Comparison of ENCODE assay signal across 8 cellular contexts in the genomic region with DNA sequence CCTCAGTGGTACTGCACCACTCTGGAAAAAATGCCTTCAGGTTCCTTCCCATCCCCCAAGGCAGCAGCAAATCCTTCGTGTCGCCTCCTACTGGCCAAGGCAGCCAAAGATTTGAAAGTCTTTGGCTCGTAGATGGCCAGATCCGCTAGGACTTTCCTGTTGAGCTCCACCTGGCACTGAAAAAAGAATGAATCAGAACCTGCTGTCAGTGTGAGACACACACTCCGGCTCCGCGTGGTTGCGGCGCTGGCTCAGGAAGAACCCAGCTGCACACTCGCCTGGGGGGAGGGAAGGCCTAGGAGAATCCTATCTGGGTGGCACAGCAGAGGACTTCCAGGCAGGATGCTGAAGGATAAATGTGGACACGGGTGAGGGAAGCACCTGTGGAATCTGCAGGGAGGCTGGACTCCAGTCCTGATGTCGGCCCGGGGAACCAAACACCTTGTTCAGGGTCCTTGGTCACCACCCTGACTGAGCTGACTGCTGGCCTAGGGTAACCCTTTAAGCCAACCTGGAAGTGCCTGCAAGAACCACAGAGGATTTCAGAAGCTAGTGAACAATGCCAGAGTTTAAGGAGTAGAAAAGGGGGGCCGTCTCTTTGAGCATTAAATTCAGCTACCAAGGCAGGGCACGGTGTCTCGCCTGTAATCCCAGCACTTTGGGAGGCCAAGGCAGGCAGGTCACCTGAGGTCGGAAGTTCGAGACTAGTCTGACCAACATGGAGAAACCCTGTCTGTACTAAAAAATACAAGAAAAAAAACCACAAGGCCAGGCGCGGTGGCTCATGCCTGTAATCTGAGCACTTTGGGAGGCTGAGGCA. TPM values are rescaled to one million over a fixed set of nuclear protein-coding genes. Genes with fewer than 3 reads are reported as not detected.
A peak's percentile ranks its signal among the peaks of the same experiment; 100 is the strongest.
DNase-seq lines count a peak whose midpoint lies in the region; ATAC-seq, FAIRE-seq and TF ChIP-seq lines count a peak whose summit lies in the region.

No MANE protein-coding gene starts in this region.

- TF ChIP-seq CTCF in HFF-Myc (IDR thresholded peaks at IDR 0.05; ENCODE audit: low read depth, low read length, missing control alignments) = peak; percentile 78
- peak; percentile 79 for TF ChIP-seq CTCF in chondrocyte (IDR thresholded peaks at IDR 0.05)
- peak; percentile 19 for TF ChIP-seq CTCF in natural killer cell (IDR thresholded peaks at IDR 0.05)

- H3K9me3 Mint-ChIP-seq in chondrocyte (ENCODE audit: low read depth) = no peaks in the 10 kb centered on the region
- no peaks in the 10 kb centered on the region for H3K9me3 Mint-ChIP-seq in natural killer cell

- H3K4me3 Mint-ChIP-seq in chondrocyte (ENCODE audit: unreplicated experiment) (no peak overlapping the region), natural killer cell (peak overlapping the region; percentile 25)

- H3K27me3 Mint-ChIP-seq in chondrocyte (ENCODE audit: low read depth) (no peaks in the 10 kb centered on the region), natural killer cell (ENCODE audit: low read depth in 2 of 2) (no peaks in the 10 kb centered on the region)

- H3K27ac Mint-ChIP-seq in chondrocyte (ENCODE audit: unreplicated experiment) (no peak overlapping the region), natural killer cell (peak overlapping the region; percentile 52 to 86)

- intact Hi-C loops in natural killer cell (cut with micrococcal nuclease) = no loop called here

- no peak for ATAC-seq in natural killer cell

- peaks cover 53% of the 10 kb centered on the region for H3K4me1 Mint-ChIP-seq in chondrocyte (ENCODE audit: low read depth)
- peaks cover 29 to 51% of the 10 kb centered on the region in 2 donors for H3K4me1 Mint-ChIP-seq in natural killer cell

- H3K36me3 Mint-ChIP-seq in chondrocyte (ENCODE audit: low read depth) (peaks cover 22% of the 10 kb centered on the region), natural killer cell (no peaks in the 10 kb centered on the region)

- H3K4me3 ChIP-seq in HFF-Myc (replicated peaks; ENCODE audit: low read depth, low read length) = no peak overlapping the region

- in situ Hi-C loops in SK-MEL-5 (cut with HindIII; ENCODE audit: low pct_unique_long_range_greater_than_20kb, low sequenced_read_pairs) = no loop called here

- FAIRE-seq in GM19239 (lab: Jason Lieb, UNC) = no peak

- DNase-seq in DMS 273 treated with DMSO at 0.1 percent for 48 hours (lab: John Stamatoyannopoulos, UW) (peak; percentile 61), HFF-Myc (ENCODE audit: extremely low read depth, low read depth) (peak; percentile 41), SK-MEL-5 (ENCODE audit: low read depth, low spot score) (peak; percentile 77), chondrocyte (ENCODE audit: low spot score) (no peak), natural killer cell (no peak), NCI-H2107 treated with DMSO at 0.1 percent for 48 hours (lab: John Stamatoyannopoulos, UW; ENCODE audit: unreplicated experiment) (no peak), activated gamma-delta T cell treated with Interleukin-2 at 50 U/mL for 16 hours (no peak), GM19239 (ENCODE audit: insufficient read length, low spot score) (no peak)

RNA-seq across cellular contexts. Expression of a gene that starts 3.2 kb away (rescaled TPM):
- total RNA-seq in SK-MEL-5 (2014; rRNA removed; shearing (Covaris generic)) = 67.7 and 78.7 TPM in 2 replicates
- polyA plus RNA-seq in SK-MEL-5 (2015; cell fraction: cytosol; rRNA removed) = 31.1 and 32.4 TPM in 2 replicates
- polyA plus RNA-seq in SK-MEL-5 (2015; cell fraction: nucleus; rRNA removed) = 2,123 and 2,758 TPM in 2 replicates
- total RNA-seq in chondrocyte = 153 to 176 TPM (median 161 TPM) in 3 replicates
- total RNA-seq in natural killer cell = 100 to 1,000 TPM; 253 to 281 (median 274) TPM

RNA-seq across cellular contexts. Expression of a gene that starts 4.8 kb away (rescaled TPM):
- total RNA-seq in SK-MEL-5 (2014; rRNA removed; shearing (Covaris generic)) = 112 and 124 TPM in 2 replicates
- 94.8 and 123 TPM in 2 replicates for polyA plus RNA-seq in SK-MEL-5 (2015; cell fraction: cytosol; rRNA removed)
- polyA plus RNA-seq in SK-MEL-5 (2015; cell fraction: nucleus; rRNA removed) = 59.4 and 61.4 TPM in 2 replicates
- total RNA-seq in chondrocyte (69.2 to 95.3 TPM (median 75.7 TPM) in 3 replicates), natural killer cell (100 to 1,000 TPM in 1 of 3 donors, 10 to 100 TPM in 2; 90.9 to 111 (median 92.7) TPM)

RNA-seq across cellular contexts. Expression of a gene that starts 18.8 kb away (rescaled TPM):
- total RNA-seq in SK-MEL-5 (2014; rRNA removed; shearing (Covaris generic)) = not detected in 2 replicates
- polyA plus RNA-seq in SK-MEL-5 (2015; cell fraction: cytosol; rRNA removed) = not detected in 2 replicates
- 0.33 TPM in 1 of 2 replicates, not detected in the other for polyA plus RNA-seq in SK-MEL-5 (2015; cell fraction: nucleus; rRNA removed)
- total RNA-seq in chondrocyte (not detected in 3 replicates), natural killer cell (not detected)

RNA-seq across cellular contexts. Expression of a gene that starts 27.3 kb away (rescaled TPM):
- total RNA-seq in SK-MEL-5 (2014; rRNA removed; shearing (Covaris generic)) = 136 and 146 TPM in 2 replicates
- 186 and 254 TPM in 2 replicates for polyA plus RNA-seq in SK-MEL-5 (2015; cell fraction: cytosol; rRNA removed)
- 86.1 and 112 TPM in 2 replicates for polyA plus RNA-seq in SK-MEL-5 (2015; cell fraction: nucleus; rRNA removed)
- total RNA-seq in chondrocyte = 86.8 to 128 TPM (median 89.0 TPM) in 3 replicates
- total RNA-seq in natural killer cell = 10 to 100 TPM; 60.0 to 76.3 (median 64.6) TPM

RNA-seq across cellular contexts. Expression of a gene that starts 33.2 kb away (rescaled TPM):
- 11.7 and 15.3 TPM in 2 replicates for total RNA-seq in SK-MEL-5 (2014; rRNA removed; shearing (Covaris generic))
- 24.4 and 34.6 TPM in 2 replicates for polyA plus RNA-seq in SK-MEL-5 (2015; cell fraction: cytosol; rRNA removed)
- 3.5 and 11.5 TPM in 2 replicates for polyA plus RNA-seq in SK-MEL-5 (2015; cell fraction: nucleus; rRNA removed)
- 12.5 to 27.2 TPM (median 24.3 TPM) in 3 replicates for total RNA-seq in chondrocyte
- total RNA-seq in natural killer cell = not detected

Comparison
In these comparisons a context has a peak if more than half of its experiments do, and no peak if none do; other contexts are left out.
1. DNase-seq: peak in DMS 273 treated with DMSO at 0.1 percent for 48 hours (single experiment), HFF-Myc (single experiment) and SK-MEL-5 (single experiment); none in chondrocyte (single experiment), natural killer cell (single experiment), NCI-H2107 treated with DMSO at 0.1 percent for 48 hours (single experiment), activated gamma-delta T cell treated with Interleukin-2 at 50 U/mL for 16 hours (single experiment) and GM19239 (single experiment).
2. CTCF ChIP-seq: peak in every context shown above with its lines; median percentile 79 in chondrocyte; 78 in HFF-Myc; 19 in natural killer cell.